In genomic region chr4:164880489-164881262, GRCh38 we compare ENCODE assay signal across 19 cellular contexts. TPM values are rescaled to one million over a fixed set of nuclear protein-coding genes. Genes with fewer than 3 reads are reported as not detected.
"Had no signal": no experiment of that assay in that cellular context is flagged by ENCODE, and none has a peak within 500 bp of the region (broad histone marks: within the 10 kb centered on the region; RNA-seq: fewer than 3 reads in every experiment).

No MANE protein-coding gene starts in this region.

- H3K4me3 ChIP-seq: ascending aorta, gastrocnemius medialis had no signal

- DNase-seq: activated CD4-positive, alpha-beta T cell treated with anti-CD3 and anti-CD28 coated beads, Interleukin-2, amount 10 ng/mL, durations not matched to agents 7 days and 5 days; activated CD8-positive, alpha-beta memory T cell treated with anti-CD3 and anti-CD28 coated beads, Interleukin-2, amount 50 U/mL, for 4 hours; activated naive CD4-positive, alpha-beta T cell treated with anti-CD3 and anti-CD28 coated beads for 36 hours; activated T-cell treated with anti-CD3 and anti-CD28 coated beads, Interleukin-2, amount 50 U/mL, for 4 hours; cortex of kidney; effector CD4-positive, alpha-beta T cell; gastrocnemius medialis; head of caudate nucleus; nucleus accumbens; posterior cingulate gyrus; retina; stimulated activated naive B cell treated with anti-CD40 and anti-IgM and Interleukin-4, amounts not matched to agents 10 μg/mL and 1 μg/mL and 100 μg/mL, for 72 hours; T-helper 9 cell had no signal

- H3K36me3 ChIP-seq: ascending aorta, gastrocnemius medialis had no signal

- H3K4me1 Mint-ChIP-seq: activated CD4-positive, alpha-beta T cell treated with anti-CD3 and anti-CD28 coated beads, Interleukin-2, amount 10 ng/mL, durations not matched to agents 7 days and 5 days; central memory CD8-positive, alpha-beta T cell had no signal

- ATAC-seq: activated T-cell treated with anti-CD3 and anti-CD28 coated beads, Interleukin-2, amount 50 U/mL, for 4 hours; esophagus mucosa; gastrocnemius medialis; natural killer cell treated with Interleukin-12 subunit alpha and Interleukin-12 subunit beta and Interleukin-15 and Interleukin-18, amount 100 ng/mL, for 72 hours; stimulated activated naive B cell treated with anti-CD40 and anti-IgM and Interleukin-4, amounts not matched to agents 10 μg/mL and 1 μg/mL and 100 μg/mL, for 72 hours had no signal

- H3K4me3 Mint-ChIP-seq: activated CD4-positive, alpha-beta T cell treated with anti-CD3 and anti-CD28 coated beads, Interleukin-2, amount 10 ng/mL, durations not matched to agents 7 days and 5 days; activated naive CD4-positive, alpha-beta T cell treated with anti-CD3 and anti-CD28 coated beads for 36 hours; activated T-cell treated with anti-CD3 and anti-CD28 coated beads, Interleukin-2, amount 50 U/mL, for 4 hours; central memory CD8-positive, alpha-beta T cell; natural killer cell treated with Interleukin-12 subunit alpha and Interleukin-12 subunit beta and Interleukin-15 and Interleukin-18, amount 100 ng/mL, for 72 hours; stimulated activated naive B cell treated with anti-CD40 and anti-IgM and Interleukin-4, amounts not matched to agents 10 μg/mL and 1 μg/mL and 100 μg/mL, for 72 hours had no signal

- H3K27ac Mint-ChIP-seq: activated CD4-positive, alpha-beta T cell treated with anti-CD3 and anti-CD28 coated beads, Interleukin-2, amount 10 ng/mL, durations not matched to agents 7 days and 5 days; activated naive CD4-positive, alpha-beta T cell treated with anti-CD3 and anti-CD28 coated beads for 36 hours; natural killer cell treated with Interleukin-12 subunit alpha and Interleukin-12 subunit beta and Interleukin-15 and Interleukin-18, amount 100 ng/mL, for 72 hours; stimulated activated naive B cell treated with anti-CD40 and anti-IgM and Interleukin-4, amounts not matched to agents 10 μg/mL and 1 μg/mL and 100 μg/mL, for 72 hours had no signal

- H3K4me1 ChIP-seq: ascending aorta, gastrocnemius medialis had no signal

- H3K36me3 Mint-ChIP-seq: natural killer cell treated with Interleukin-12 subunit alpha and Interleukin-12 subunit beta and Interleukin-15 and Interleukin-18, amount 100 ng/mL, for 72 hours; stimulated activated naive B cell treated with anti-CD40 and anti-IgM and Interleukin-4, amounts not matched to agents 10 μg/mL and 1 μg/mL and 100 μg/mL, for 72 hours had no signal

- H3K9me3 Mint-ChIP-seq: activated CD4-positive, alpha-beta T cell treated with anti-CD3 and anti-CD28 coated beads, Interleukin-2, amount 10 ng/mL, durations not matched to agents 7 days and 5 days; activated naive CD4-positive, alpha-beta T cell treated with anti-CD3 and anti-CD28 coated beads for 36 hours had no signal

- H3K27ac ChIP-seq: ascending aorta, gastrocnemius medialis had no signal

- H3K9me3 ChIP-seq: ascending aorta, gastrocnemius medialis had no signal

- H3K27me3 ChIP-seq: ascending aorta, gastrocnemius medialis had no signal

RNA-seq across cellular contexts. Expression of gene APELA, which starts 3.7 kb away (rescaled TPM):
- total RNA-seq: activated CD4-positive, alpha-beta T cell treated with anti-CD3 and anti-CD28 coated beads, Interleukin-2, amount 10 ng/mL, durations not matched to agents 7 days and 5 days; activated naive CD4-positive, alpha-beta T cell treated with anti-CD3 and anti-CD28 coated beads for 36 hours; activated T-cell treated with anti-CD3 and anti-CD28 coated beads, Interleukin-2, amount 50 U/mL, for 4 hours; ascending aorta; esophagus mucosa; gastrocnemius medialis; mesenteric fat pad; natural killer cell treated with Interleukin-12 subunit alpha and Interleukin-12 subunit beta and Interleukin-15 and Interleukin-18, amount 100 ng/mL, for 72 hours; urinary bladder had no signal
- polyA plus RNA-seq: urinary bladder had no signal
